8 cellular contexts compared by ENCODE assay signal in genomic region chr14:49173765-49174373, GRCh38.
DNase-seq lines count a peak whose midpoint lies in the region; ATAC-seq lines count a peak whose summit lies in the region.

No MANE protein-coding gene starts in this region.

- intact Hi-C loops in activated T-helper 2 cell treated with anti-CD3 and anti-CD28 coated beads, Interferon-gamma antibody, Interleukin-2, Interleukin-4, amounts not matched to agents 10 μg/mL and 5 μg/mL and 100 μg/mL, durations not matched to agents 14 hours and 24 hours and 36 hours (cut with micrococcal nuclease): loop anchor here (10.0 kb wide), 1 partner anchor 1259 kb away; no protein-coding TSS in a partner anchor

- WGBS in iPS DF 6.9 (ENCODE audit: insufficient coverage, insufficient read length): no CpG with 5 or more reads among the region's 3 CpGs

- H3K4me3 Mint-ChIP-seq in activated T-helper 2 cell treated with anti-CD3 and anti-CD28 coated beads, Interferon-gamma antibody, Interleukin-2, Interleukin-4, amounts not matched to agents 10 μg/mL and 5 μg/mL and 100 μg/mL, durations not matched to agents 14 hours and 24 hours and 36 hours (ENCODE audit: low read depth): no peak overlapping the region
- H3K4me3 Mint-ChIP-seq in stimulated activated naive B cell treated with anti-CD40 and anti-IgM and Interleukin-4, amounts not matched to agents 10 μg/mL and 1 μg/mL and 100 μg/mL, for 72 hours: no peak overlapping the region

- ATAC-seq in GM21390 (IDR thresholded peaks at IDR 0.05; ENCODE audit: unreplicated experiment) (peak; percentile 95), HG03521 (IDR thresholded peaks at IDR 0.05; ENCODE audit: unreplicated experiment) (peak; percentile 96)
- ATAC-seq in stimulated activated naive B cell treated with anti-CD40 and anti-IgM and Interleukin-4, amounts not matched to agents 10 μg/mL and 1 μg/mL and 100 μg/mL, for 72 hours (replicated peaks): peak; percentile 99 to 100

- H3K27me3 ChIP-seq in iPS DF 6.9 (ENCODE audit: control insufficient read depth, insufficient read depth, low read length): no peaks in the 10 kb centered on the region

- H3K27ac ChIP-seq in iPS DF 6.9 (ENCODE audit: low read length): no peak overlapping the region

- no peaks in the 10 kb centered on the region for H3K36me3 Mint-ChIP-seq in activated T-helper 2 cell treated with anti-CD3 and anti-CD28 coated beads, Interferon-gamma antibody, Interleukin-2, Interleukin-4, amounts not matched to agents 10 μg/mL and 5 μg/mL and 100 μg/mL, durations not matched to agents 14 hours and 24 hours and 36 hours (ENCODE audit: low read depth)
- no peaks in the 10 kb centered on the region for H3K36me3 Mint-ChIP-seq in stimulated activated naive B cell treated with anti-CD40 and anti-IgM and Interleukin-4, amounts not matched to agents 10 μg/mL and 1 μg/mL and 100 μg/mL, for 72 hours

- H3K4me1 ChIP-seq in iPS DF 6.9 (ENCODE audit: control insufficient read depth, insufficient read depth, low read length): no peaks in the 10 kb centered on the region

- no peak overlapping the region for H3K27ac Mint-ChIP-seq in activated T-helper 2 cell treated with anti-CD3 and anti-CD28 coated beads, Interferon-gamma antibody, Interleukin-2, Interleukin-4, amounts not matched to agents 10 μg/mL and 5 μg/mL and 100 μg/mL, durations not matched to agents 14 hours and 24 hours and 36 hours
- H3K27ac Mint-ChIP-seq in stimulated activated naive B cell treated with anti-CD40 and anti-IgM and Interleukin-4, amounts not matched to agents 10 μg/mL and 1 μg/mL and 100 μg/mL, for 72 hours: no peak overlapping the region

- no peaks in the 10 kb centered on the region for H3K36me3 ChIP-seq in iPS DF 6.9 (ENCODE audit: control insufficient read depth, insufficient read depth, low read length)

- no peaks in the 10 kb centered on the region for H3K9me3 ChIP-seq in iPS DF 6.9 (ENCODE audit: control insufficient read depth, insufficient read depth, low read length)

- H3K4me1 Mint-ChIP-seq in activated T-helper 2 cell treated with anti-CD3 and anti-CD28 coated beads, Interferon-gamma antibody, Interleukin-2, Interleukin-4, amounts not matched to agents 10 μg/mL and 5 μg/mL and 100 μg/mL, durations not matched to agents 14 hours and 24 hours and 36 hours (ENCODE audit: low read depth): no peaks in the 10 kb centered on the region
- peaks cover 0 to 7% of the 10 kb centered on the region in 2 donors for H3K4me1 Mint-ChIP-seq in stimulated activated naive B cell treated with anti-CD40 and anti-IgM and Interleukin-4, amounts not matched to agents 10 μg/mL and 1 μg/mL and 100 μg/mL, for 72 hours

- no peak overlapping the region for H3K4me3 ChIP-seq in iPS DF 6.9 (ENCODE audit: low read length)

- H3K27me3 Mint-ChIP-seq in activated T-helper 2 cell treated with anti-CD3 and anti-CD28 coated beads, Interferon-gamma antibody, Interleukin-2, Interleukin-4, amounts not matched to agents 10 μg/mL and 5 μg/mL and 100 μg/mL, durations not matched to agents 14 hours and 24 hours and 36 hours (ENCODE audit: low read depth): no peaks in the 10 kb centered on the region
- peaks cover 5 to 16% of the 10 kb centered on the region in 2 donors for H3K27me3 Mint-ChIP-seq in stimulated activated naive B cell treated with anti-CD40 and anti-IgM and Interleukin-4, amounts not matched to agents 10 μg/mL and 1 μg/mL and 100 μg/mL, for 72 hours

- DNase-seq in activated CD4-positive, alpha-beta T cell treated with anti-CD3 and anti-CD28 coated beads for 48 hours: peak; percentile 66
- no peak for DNase-seq in activated CD4-positive, alpha-beta T cell treated with anti-CD3 and anti-CD28 coated beads, Interleukin-2, amount 50 U/mL, for 4 hours
- DNase-seq in NCI-H748 (lab: John Stamatoyannopoulos, UW; ENCODE audit: unreplicated experiment) (peak; percentile 73), iPS DF 6.9 (ENCODE audit: low read depth, low spot score) (peak; percentile 74)
- peak; percentile 17 for DNase-seq in activated T-helper 2 cell treated with anti-CD3 and anti-CD28 coated beads, Interferon-gamma antibody, Interleukin-2, Interleukin-4, amounts not matched to agents 10 μg/mL and 5 μg/mL and 100 μg/mL, durations not matched to agents 14 hours and 24 hours and 36 hours (ENCODE audit: low spot score)
- DNase-seq in stimulated activated naive B cell treated with anti-CD40 and anti-IgM and Interleukin-4, amounts not matched to agents 10 μg/mL and 1 μg/mL and 100 μg/mL, for 72 hours: peak; percentile 55

- H3K9me3 Mint-ChIP-seq in activated T-helper 2 cell treated with anti-CD3 and anti-CD28 coated beads, Interferon-gamma antibody, Interleukin-2, Interleukin-4, amounts not matched to agents 10 μg/mL and 5 μg/mL and 100 μg/mL, durations not matched to agents 14 hours and 24 hours and 36 hours: no peaks in the 10 kb centered on the region
- no peaks in the 10 kb centered on the region for H3K9me3 Mint-ChIP-seq in stimulated activated naive B cell treated with anti-CD40 and anti-IgM and Interleukin-4, amounts not matched to agents 10 μg/mL and 1 μg/mL and 100 μg/mL, for 72 hours

Comparison
In these comparisons a context has a peak if more than half of its experiments do, and no peak if none do; other contexts are left out.
1. DNase-seq: peak in activated CD4-positive, alpha-beta T cell treated with anti-CD3 and anti-CD28 coated beads for 48 hours (single experiment), NCI-H748 (single experiment), activated T-helper 2 cell treated with anti-CD3 and anti-CD28 coated beads, Interferon-gamma antibody, Interleukin-2, Interleukin-4, amounts not matched to agents 10 μg/mL and 5 μg/mL and 100 μg/mL, durations not matched to agents 14 hours and 24 hours and 36 hours (single experiment), iPS DF 6.9 (single experiment) and stimulated activated naive B cell treated with anti-CD40 and anti-IgM and Interleukin-4, amounts not matched to agents 10 μg/mL and 1 μg/mL and 100 μg/mL, for 72 hours (single experiment); none in activated CD4-positive, alpha-beta T cell treated with anti-CD3 and anti-CD28 coated beads, Interleukin-2, amount 50 U/mL, for 4 hours (0 of 2).
2. Peak in every context shown above with its lines, with median percentiles within 50 percentile points of each other: ATAC-seq.